2 cellular contexts compared by ENCODE assay signal in genomic region chr11:127034973-127035372, GRCh38.
TF ChIP-seq lines count a peak whose summit lies in the region.

No MANE protein-coding gene starts in this region.

TF ChIP-seq in liver, 16 proteins besides CTCF, POLR2A, EP300 and RAD21 (continued from another document):
- no peak for TF ChIP-seq REST (IDR thresholded peaks at IDR 0.05)
- TF ChIP-seq YY1 (IDR thresholded peaks at IDR 0.05): peak; percentile 52
- peak; percentile 73 for TF ChIP-seq MAX (IDR thresholded peaks at IDR 0.05)
- TF ChIP-seq FOXA2 (IDR thresholded peaks at IDR 0.05): peak; percentile 10
- TF ChIP-seq RXRA (IDR thresholded peaks at IDR 0.05): peak; percentile 33 to 67
- no peak for TF ChIP-seq FOXA1 (IDR thresholded peaks at IDR 0.05)
- TF ChIP-seq JUND (IDR thresholded peaks at IDR 0.05): no peak
- TF ChIP-seq SP1 (IDR thresholded peaks at IDR 0.05): peak; percentile 45

TF ChIP-seq in HepG2, 621 proteins besides CTCF, POLR2A, EP300 and RAD21 (continued from another document):
- no peak for TF ChIP-seq MLXIP (CRISPR knock-in tag; IDR thresholded peaks at IDR 0.05; ENCODE audit: borderline replicate concordance)
- no peak for TF ChIP-seq ZUFSP (CRISPR knock-in tag; IDR thresholded peaks at IDR 0.05; ENCODE audit: borderline replicate concordance)
- no peak for TF ChIP-seq NKX3-1 (CRISPR knock-in tag; IDR thresholded peaks at IDR 0.05)
- no peak for TF ChIP-seq RFXANK (CRISPR knock-in tag; IDR thresholded peaks at IDR 0.05)
- no peak for TF ChIP-seq ZNF235 (CRISPR knock-in tag; IDR thresholded peaks at IDR 0.05; ENCODE audit: borderline replicate concordance)
TF ChIP-seq in HepG2: peak in this region for 0.
